ENCODE assay signal across 33 cellular contexts in the genomic region with DNA sequence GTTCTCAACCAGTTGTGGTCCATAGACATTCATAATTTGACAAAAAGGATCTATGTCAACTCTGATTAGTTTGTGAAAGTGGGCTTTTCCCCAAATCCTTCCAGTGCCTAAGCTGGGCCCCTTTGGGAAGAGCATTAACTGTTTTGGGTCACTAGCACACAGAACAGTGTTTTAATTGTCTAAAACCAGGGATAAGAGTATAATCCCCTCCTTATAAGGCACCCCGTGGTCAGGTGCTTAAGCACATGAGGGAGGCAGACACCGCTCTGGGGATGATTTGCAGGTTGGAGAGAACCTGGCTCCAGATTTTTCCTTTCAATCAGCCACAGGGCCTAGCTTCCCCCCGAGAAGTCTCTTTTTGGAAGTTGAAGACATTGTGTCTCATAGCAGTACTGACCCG. TPM values are rescaled to one million over a fixed set of nuclear protein-coding genes. Genes with fewer than 3 reads are reported as not detected.
"Had no signal": no experiment of that assay in that cellular context is flagged by ENCODE, and none has a peak within 500 bp of the region (broad histone marks: within the 10 kb centered on the region; RNA-seq: fewer than 3 reads in every experiment).

No MANE protein-coding gene starts in this region.

- H3K36me3 ChIP-seq: adrenal gland, breast epithelium had no signal

- DNase-seq: activated CD4-positive, alpha-beta memory T cell treated with anti-CD3 and anti-CD28 coated beads for 36 hours; activated CD4-positive, alpha-beta T cell treated with anti-CD3 and anti-CD28 coated beads for 36 hours; activated CD4-positive, alpha-beta T cell treated with anti-CD3 and anti-CD28 coated beads, Interleukin-2, amount 50 U/mL, for 1 hour; activated CD8-positive, alpha-beta memory T cell treated with anti-CD3 and anti-CD28 coated beads, Interleukin-2, amount 50 U/mL, for 4 hours; activated gamma-delta T cell treated with Interleukin-2 at 50 U/mL for 16 hours; activated naive CD4-positive, alpha-beta T cell treated with anti-CD3 and anti-CD28 coated beads for 36 hours; activated T-cell treated with anti-CD3 and anti-CD28 coated beads for 4 hours; activated T-cell treated with anti-CD3 and anti-CD28 coated beads, Interleukin-2, amount 50 U/mL, for 4 hours; adrenal gland; body of pancreas; NCI-H1092 treated with DMSO at 0.1 percent for 48 hours; NCI-H1417; NCI-H146; NCI-H187; NCI-H2029 treated with DMSO at 0.1 percent for 48 hours; NCI-H2107; NCI-H2171; NCI-H510A; NCI-H69; NK-92 treated with Interleukin-12 subunit alpha and Interleukin-12 subunit beta, amount 100 ng/mL, for 24 hours; PC-3; SIG-M5; T1000 had no signal

- H3K27ac Mint-ChIP-seq: activated CD4-positive, alpha-beta memory T cell treated with anti-CD3 and anti-CD28 coated beads for 36 hours; activated CD4-positive, alpha-beta T cell treated with anti-CD3 and anti-CD28 coated beads for 36 hours; activated naive CD4-positive, alpha-beta T cell treated with anti-CD3 and anti-CD28 coated beads for 36 hours; activated naive CD4-positive, alpha-beta T cell treated with anti-CD3 and anti-CD28 coated beads, Interleukin-2, amount 50 U/mL, for 72 hours; activated T-helper 1 cell treated with anti-CD3 and anti-CD28 coated beads, Interleukin-12 subunit alpha, Interleukin-12 subunit beta, Interleukin-2, Interleukin-4 antibody, amounts not matched to agents 30 ng/mL and 10 ng/mL and 1 ng/mL, durations not matched to agents 14 hours and 24 hours and 36 hours had no signal

- H3K4me2 ChIP-seq: KMS-11 had no signal

- H3K4me3 Mint-ChIP-seq: activated CD4-positive, alpha-beta memory T cell treated with anti-CD3 and anti-CD28 coated beads for 36 hours; activated CD4-positive, alpha-beta T cell treated with anti-CD3 and anti-CD28 coated beads for 36 hours; activated naive CD4-positive, alpha-beta T cell treated with anti-CD3 and anti-CD28 coated beads for 36 hours; activated T-cell treated with anti-CD3 and anti-CD28 coated beads, Interleukin-2, amount 50 U/mL, for 4 hours; activated T-helper 1 cell treated with anti-CD3 and anti-CD28 coated beads, Interleukin-12 subunit alpha, Interleukin-12 subunit beta, Interleukin-2, Interleukin-4 antibody, amounts not matched to agents 30 ng/mL and 10 ng/mL and 1 ng/mL, durations not matched to agents 14 hours and 24 hours and 36 hours had no signal

- H3K9me3 ChIP-seq: adrenal gland, body of pancreas, breast epithelium had no signal

- FAIRE-seq: astrocyte, RCC 7860 had no signal

- H3K27me3 Mint-ChIP-seq: activated CD4-positive, alpha-beta memory T cell treated with anti-CD3 and anti-CD28 coated beads for 36 hours; activated CD4-positive, alpha-beta T cell treated with anti-CD3 and anti-CD28 coated beads for 36 hours had no signal

- H3K27ac ChIP-seq: adrenal gland, body of pancreas, breast epithelium, KMS-11, RWPE1 had no signal

- H3K4me3 ChIP-seq: adrenal gland, body of pancreas, breast epithelium had no signal

- H3K9me3 Mint-ChIP-seq: activated CD4-positive, alpha-beta memory T cell treated with anti-CD3 and anti-CD28 coated beads for 36 hours; activated naive CD4-positive, alpha-beta T cell treated with anti-CD3 and anti-CD28 coated beads for 36 hours; activated T-cell treated with anti-CD3 and anti-CD28 coated beads, Interleukin-2, amount 50 U/mL, for 4 hours; activated T-helper 1 cell treated with anti-CD3 and anti-CD28 coated beads, Interleukin-12 subunit alpha, Interleukin-12 subunit beta, Interleukin-2, Interleukin-4 antibody, amounts not matched to agents 30 ng/mL and 10 ng/mL and 1 ng/mL, durations not matched to agents 14 hours and 24 hours and 36 hours had no signal

- H3K27me3 ChIP-seq: adrenal gland, body of pancreas, breast epithelium had no signal

- H3K36me3 Mint-ChIP-seq: activated CD4-positive, alpha-beta memory T cell treated with anti-CD3 and anti-CD28 coated beads for 36 hours; activated naive CD4-positive, alpha-beta T cell treated with anti-CD3 and anti-CD28 coated beads, Interleukin-2, amount 50 U/mL, for 72 hours had no signal

- H3K4me1 ChIP-seq: adrenal gland, body of pancreas, breast epithelium had no signal

- ATAC-seq: activated CD4-positive, alpha-beta T cell treated with anti-CD3 and anti-CD28 coated beads for 36 hours; activated naive CD4-positive, alpha-beta T cell treated with anti-CD3 and anti-CD28 coated beads, Interleukin-2, amount 50 U/mL, for 72 hours; activated T-cell treated with anti-CD3 and anti-CD28 coated beads, Interleukin-2, amount 50 U/mL, for 4 hours; body of pancreas; PC-3; Right ventricle myocardium inferior had no signal

- H3K9ac ChIP-seq: KMS-11 had no signal

- H3K4me1 Mint-ChIP-seq: activated CD4-positive, alpha-beta T cell treated with anti-CD3 and anti-CD28 coated beads for 36 hours had no signal

RNA-seq across cellular contexts. Expression of a gene that starts 53.6 kb away (rescaled TPM):
- total RNA-seq: activated T-cell treated with anti-CD3 and anti-CD28 coated beads, Interleukin-2, amount 50 U/mL, for 4 hours; astrocyte; body of pancreas; cardiac septum; M059J; Right ventricle myocardium inferior had no signal
